In genomic region chr2:230416061-230416721, GRCh38 we compare ENCODE assay signal across 8 cellular contexts.
DNase-seq lines count a peak whose midpoint lies in the region; ATAC-seq and FAIRE-seq lines count a peak whose summit lies in the region.

SP100 (plus strand) TSS chr2:230416201; CDS start chr2:230416297, 96 bp downstream.

- DNase-seq in SIG-M5 treated with dmso at 0.1 percent for 504 hours (lab: John Stamatoyannopoulos, UW; ENCODE audit: unreplicated experiment) (peak; percentile 90), activated gamma-delta T cell treated with Interleukin-2 at 50 U/mL for 16 hours (peak; percentile 77), head of caudate nucleus (peak in 22 of 42 donors; percentile 20 to 61 (median 36)), skeletal muscle cell (ENCODE audit: low read depth) (peak; percentile 36), DMS114 treated with DMSO at 0.1 percent for 48 hours (lab: John Stamatoyannopoulos, UW; ENCODE audit: unreplicated experiment) (no peak)

- peak; percentile 80 for ATAC-seq in GM18870 (IDR thresholded peaks at IDR 0.05; ENCODE audit: unreplicated experiment)
- peak; percentile 72 for ATAC-seq in HG03108 (IDR thresholded peaks at IDR 0.05; ENCODE audit: unreplicated experiment)

- H3K4me3 ChIP-seq in skeletal muscle cell (ENCODE audit: low read depth, low read length) = peak within 1 kb of the TSS; percentile 73

- intact Hi-C loops in head of caudate nucleus (cut with DNase I) = no loop called here

- FAIRE-seq in A204.1 (lab: Jason Lieb, UNC) = peak; percentile 75
